Comparison of ENCODE assay signal across 1 cellular context in the genomic region with DNA sequence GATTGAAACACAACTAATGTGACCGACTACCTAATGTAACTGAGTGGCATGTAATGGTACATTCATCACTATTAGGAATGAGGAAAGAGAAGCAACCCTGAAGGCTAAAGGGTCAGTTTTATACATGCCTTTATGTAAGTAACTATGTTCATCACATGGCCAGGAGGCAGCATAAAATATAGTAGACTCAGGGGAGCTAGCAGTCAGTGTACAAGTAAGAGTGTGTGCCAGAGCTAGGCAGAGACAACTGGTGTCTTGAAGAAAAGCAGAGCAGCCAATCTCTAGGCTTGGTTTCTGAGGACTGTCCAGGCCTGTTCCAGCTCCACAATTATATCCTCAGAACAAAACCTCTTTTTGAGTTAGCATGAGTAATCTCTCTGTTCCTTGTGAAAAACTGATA.
TF ChIP-seq lines count a peak whose summit lies in the region.

No MANE protein-coding gene starts in this region.

TF ChIP-seq in HepG2, 621 proteins besides CTCF, POLR2A, EP300 and RAD21 (continued from another document):
- TF ChIP-seq, protein P1, sequence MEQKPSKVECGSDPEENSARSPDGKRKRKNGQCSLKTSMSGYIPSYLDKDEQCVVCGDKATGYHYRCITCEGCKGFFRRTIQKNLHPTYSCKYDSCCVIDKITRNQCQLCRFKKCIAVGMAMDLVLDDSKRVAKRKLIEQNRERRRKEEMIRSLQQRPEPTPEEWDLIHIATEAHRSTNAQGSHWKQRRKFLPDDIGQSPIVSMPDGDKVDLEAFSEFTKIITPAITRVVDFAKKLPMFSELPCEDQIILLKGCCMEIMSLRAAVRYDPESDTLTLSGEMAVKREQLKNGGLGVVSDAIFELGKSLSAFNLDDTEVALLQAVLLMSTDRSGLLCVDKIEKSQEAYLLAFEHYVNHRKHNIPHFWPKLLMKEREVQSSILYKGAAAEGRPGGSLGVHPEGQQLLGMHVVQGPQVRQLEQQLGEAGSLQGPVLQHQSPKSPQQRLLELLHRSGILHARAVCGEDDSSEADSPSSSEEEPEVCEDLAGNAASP (CRISPR knock-in tag; IDR thresholded peaks at IDR 0.05; ENCODE audit: borderline replicate concordance) = no peak
- TF ChIP-seq ZNF775 (CRISPR knock-in tag; IDR thresholded peaks at IDR 0.05; ENCODE audit: borderline replicate concordance) = no peak
- no peak for TF ChIP-seq ZNF660 (CRISPR knock-in tag; IDR thresholded peaks at IDR 0.05; ENCODE audit: borderline replicate concordance, low read depth)
- TF ChIP-seq, protein P2, sequence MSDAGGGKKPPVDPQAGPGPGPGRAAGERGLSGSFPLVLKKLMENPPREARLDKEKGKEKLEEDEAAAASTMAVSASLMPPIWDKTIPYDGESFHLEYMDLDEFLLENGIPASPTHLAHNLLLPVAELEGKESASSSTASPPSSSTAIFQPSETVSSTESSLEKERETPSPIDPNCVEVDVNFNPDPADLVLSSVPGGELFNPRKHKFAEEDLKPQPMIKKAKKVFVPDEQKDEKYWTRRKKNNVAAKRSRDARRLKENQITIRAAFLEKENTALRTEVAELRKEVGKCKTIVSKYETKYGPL (CRISPR knock-in tag; IDR thresholded peaks at IDR 0.05) = no peak
- no peak for TF ChIP-seq PAWR (CRISPR knock-in tag; IDR thresholded peaks at IDR 0.05; ENCODE audit: borderline replicate concordance)
- TF ChIP-seq FOXM1 (CRISPR knock-in tag; IDR thresholded peaks at IDR 0.05) = no peak
- TF ChIP-seq, protein P3, sequence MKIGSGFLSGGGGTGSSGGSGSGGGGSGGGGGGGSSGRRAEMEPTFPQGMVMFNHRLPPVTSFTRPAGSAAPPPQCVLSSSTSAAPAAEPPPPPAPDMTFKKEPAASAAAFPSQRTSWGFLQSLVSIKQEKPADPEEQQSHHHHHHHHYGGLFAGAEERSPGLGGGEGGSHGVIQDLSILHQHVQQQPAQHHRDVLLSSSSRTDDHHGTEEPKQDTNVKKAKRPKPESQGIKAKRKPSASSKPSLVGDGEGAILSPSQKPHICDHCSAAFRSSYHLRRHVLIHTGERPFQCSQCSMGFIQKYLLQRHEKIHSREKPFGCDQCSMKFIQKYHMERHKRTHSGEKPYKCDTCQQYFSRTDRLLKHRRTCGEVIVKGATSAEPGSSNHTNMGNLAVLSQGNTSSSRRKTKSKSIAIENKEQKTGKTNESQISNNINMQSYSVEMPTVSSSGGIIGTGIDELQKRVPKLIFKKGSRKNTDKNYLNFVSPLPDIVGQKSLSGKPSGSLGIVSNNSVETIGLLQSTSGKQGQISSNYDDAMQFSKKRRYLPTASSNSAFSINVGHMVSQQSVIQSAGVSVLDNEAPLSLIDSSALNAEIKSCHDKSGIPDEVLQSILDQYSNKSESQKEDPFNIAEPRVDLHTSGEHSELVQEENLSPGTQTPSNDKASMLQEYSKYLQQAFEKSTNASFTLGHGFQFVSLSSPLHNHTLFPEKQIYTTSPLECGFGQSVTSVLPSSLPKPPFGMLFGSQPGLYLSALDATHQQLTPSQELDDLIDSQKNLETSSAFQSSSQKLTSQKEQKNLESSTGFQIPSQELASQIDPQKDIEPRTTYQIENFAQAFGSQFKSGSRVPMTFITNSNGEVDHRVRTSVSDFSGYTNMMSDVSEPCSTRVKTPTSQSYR (CRISPR knock-in tag; IDR thresholded peaks at IDR 0.05; ENCODE audit: borderline replicate concordance) = no peak
- no peak for TF ChIP-seq ZNF615 (CRISPR knock-in tag; IDR thresholded peaks at IDR 0.05; ENCODE audit: borderline replicate concordance)
